30 cellular contexts compared by ENCODE assay signal in genomic region chr14:27025648-27026047, GRCh38.
"Had no signal": no experiment of that assay in that cellular context is flagged by ENCODE, and none has a peak within 500 bp of the region (broad histone marks: within the 10 kb centered on the region; RNA-seq: fewer than 3 reads in every experiment).

No MANE protein-coding gene starts in this region.

- H3K36me3 Mint-ChIP-seq: activated naive CD8-positive, alpha-beta T cell treated with anti-CD3 and anti-CD28 coated beads for 36 hours had no signal

- H3K27ac Mint-ChIP-seq: activated CD4-positive, alpha-beta T cell treated with anti-CD3 and anti-CD28 coated beads, Interleukin-2, amount 10 ng/mL, durations not matched to agents 24 days and 14 days; activated CD8-positive, alpha-beta T cell treated with anti-CD3 and anti-CD28 coated beads for 36 hours; activated naive CD8-positive, alpha-beta T cell treated with anti-CD3 and anti-CD28 coated beads for 36 hours; activated T-cell treated with anti-CD3 and anti-CD28 coated beads, Interleukin-2, amount 50 U/mL, for 72 hours; activated T-helper 17 cell treated with anti-CD3 and anti-CD28 coated beads, Interleukin-2, amount 50 U/mL, for 72 hours had no signal

- H3K27me3 Mint-ChIP-seq: activated CD4-positive, alpha-beta T cell treated with anti-CD3 and anti-CD28 coated beads, Interleukin-2, amount 10 ng/mL, durations not matched to agents 24 days and 14 days; activated CD8-positive, alpha-beta T cell treated with anti-CD3 and anti-CD28 coated beads for 36 hours; activated naive CD8-positive, alpha-beta T cell treated with anti-CD3 and anti-CD28 coated beads for 36 hours; activated T-helper 17 cell treated with anti-CD3 and anti-CD28 coated beads, Interleukin-2, amount 50 U/mL, for 72 hours; central memory CD8-positive, alpha-beta T cell had no signal

- H3K27ac ChIP-seq: ascending aorta, cardiac muscle cell, WERI-Rb-1 had no signal

- H3K36me3 ChIP-seq: ascending aorta, cardiac muscle cell, WERI-Rb-1 had no signal

- H3K27me3 ChIP-seq: ascending aorta, cardiac muscle cell had no signal

- H3K9me3 ChIP-seq: ascending aorta had no signal

- ATAC-seq: activated CD8-positive, alpha-beta T cell treated with anti-CD3 and anti-CD28 coated beads for 36 hours; activated T-cell treated with anti-CD3 and anti-CD28 coated beads, Interleukin-2, amount 50 U/mL, for 72 hours; activated T-helper 17 cell treated with anti-CD3 and anti-CD28 coated beads, Interleukin-2, amount 50 U/mL, for 72 hours had no signal

- H3K4me1 ChIP-seq: ascending aorta had no signal

- DNase-seq: activated CD4-positive, alpha-beta T cell treated with anti-CD3 and anti-CD28 coated beads, Interleukin-2, amount 10 ng/mL, durations not matched to agents 24 days and 14 days; activated CD4-positive, alpha-beta T cell treated with anti-CD3 and anti-CD28 coated beads, Interleukin-2, amount 50 U/mL, for 4 hours; activated CD8-positive, alpha-beta T cell treated with anti-CD3 and anti-CD28 coated beads for 36 hours; activated effector memory CD4-positive, alpha-beta T cell treated with anti-CD3 and anti-CD28 coated beads, Interleukin-2, amount 50 U/mL, for 16 hours; activated naive CD4-positive, alpha-beta T cell; activated naive CD4-positive, alpha-beta T cell treated with anti-CD3 and anti-CD28 coated beads, Interleukin-2, amount 50 U/mL, for 16 hours; activated naive CD8-positive, alpha-beta T cell treated with anti-CD3 and anti-CD28 coated beads for 36 hours; activated T-cell treated with anti-CD3 and anti-CD28 coated beads, Interleukin-2, amount 50 U/mL, for 1 hour; activated T-cell treated with anti-CD3 and anti-CD28 coated beads, Interleukin-2, amount 50 U/mL, for 72 hours; amniotic stem cell; NCI-H1105; NCI-H1417 treated with DMSO at 0.1 percent for 48 hours; NCI-H187 treated with DMSO at 0.1 percent for 48 hours; NCI-H2081; NCI-H2171 treated with DMSO at 0.1 percent for 48 hours; NCI-H2227 treated with DMSO at 0.1 percent for 48 hours; NCI-H446; NCI-H524; NCI-H69; OCI-M1; Right ventricle myocardium superior; SW 1271; T-helper 1 cell; T-helper 2 cell; T-helper 9 cell; WERI-Rb-1 had no signal

- H3K4me3 Mint-ChIP-seq: activated CD4-positive, alpha-beta T cell treated with anti-CD3 and anti-CD28 coated beads, Interleukin-2, amount 10 ng/mL, durations not matched to agents 24 days and 14 days; activated CD8-positive, alpha-beta T cell treated with anti-CD3 and anti-CD28 coated beads for 36 hours; activated T-cell treated with anti-CD3 and anti-CD28 coated beads, Interleukin-2, amount 50 U/mL, for 72 hours; activated T-helper 17 cell treated with anti-CD3 and anti-CD28 coated beads, Interleukin-2, amount 50 U/mL, for 72 hours; central memory CD8-positive, alpha-beta T cell had no signal

- H3K4me3 ChIP-seq: ascending aorta, cardiac muscle cell had no signal

- H3K4me1 Mint-ChIP-seq: activated CD4-positive, alpha-beta T cell treated with anti-CD3 and anti-CD28 coated beads, Interleukin-2, amount 10 ng/mL, durations not matched to agents 24 days and 14 days; activated naive CD8-positive, alpha-beta T cell treated with anti-CD3 and anti-CD28 coated beads for 36 hours; activated T-helper 17 cell treated with anti-CD3 and anti-CD28 coated beads, Interleukin-2, amount 50 U/mL, for 72 hours; central memory CD8-positive, alpha-beta T cell had no signal
